ENCODE assay signal across 27 cellular contexts in the genomic region with DNA sequence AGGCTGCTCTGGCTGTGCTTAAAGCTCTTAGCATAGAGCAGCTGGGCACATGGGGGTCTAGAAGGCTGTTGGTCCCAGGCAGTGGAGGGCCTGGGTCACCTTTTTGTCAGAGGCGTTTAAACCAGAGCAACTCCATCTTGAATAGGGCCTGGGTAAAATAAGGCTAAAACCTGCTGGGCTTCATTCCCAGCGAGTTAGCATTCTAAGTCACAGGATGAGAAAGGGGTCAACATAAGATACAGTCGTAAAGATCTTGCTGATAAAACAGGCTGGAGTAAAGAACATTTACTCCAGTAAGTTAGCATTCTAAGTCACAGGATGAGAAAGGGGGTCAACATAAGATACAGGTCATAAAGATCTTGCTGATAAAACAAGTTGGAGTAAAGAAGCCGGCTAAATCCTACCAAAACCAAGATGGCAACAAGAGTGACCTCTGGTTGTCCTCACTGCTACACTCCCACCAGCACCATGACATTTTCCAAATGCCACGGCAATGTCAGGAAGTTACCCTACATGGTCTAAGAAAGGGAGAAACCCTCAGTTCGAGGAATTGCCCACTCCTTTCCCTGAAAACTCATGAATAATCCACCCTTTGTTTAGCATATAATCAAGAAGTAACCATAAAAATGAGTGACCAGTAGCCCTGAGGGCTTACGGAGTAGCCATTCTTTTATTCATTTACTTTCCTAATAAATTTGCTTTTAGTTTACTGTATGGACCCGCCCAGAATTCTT.
DNase-seq lines count a peak whose midpoint lies in the region; ATAC-seq, FAIRE-seq and TF ChIP-seq lines count a peak whose summit lies in the region.
"Had no signal": no experiment of that assay in that cellular context is flagged by ENCODE, and none has a peak within 500 bp of the region (broad histone marks: within the 10 kb centered on the region; RNA-seq: fewer than 3 reads in every experiment).

No MANE protein-coding gene starts in this region.

- no peaks in the 10 kb centered on the region for H3K79me2 ChIP-seq in K562 (ENCODE audit: control insufficient read depth, insufficient read depth, low read length)

- H4K20me1 ChIP-seq in K562 (replicated peaks; ENCODE audit: control insufficient read depth, insufficient read depth, low read length) = no peaks in the 10 kb centered on the region

- H3K4me2 ChIP-seq in K562 (ENCODE audit: insufficient read depth, low read length) = no peak overlapping the region

- H3K9me3 Mint-ChIP-seq in activated naive CD8-positive, alpha-beta T cell treated with anti-CD3 and anti-CD28 coated beads, Interleukin-2, amount 10 ng/mL, durations not matched to agents 7 days and 5 days = no peaks in the 10 kb centered on the region
- H3K9me3 Mint-ChIP-seq in activated naive CD8-positive, alpha-beta T cell treated with anti-CD3 and anti-CD28 coated beads for 36 hours = no peaks in the 10 kb centered on the region
- no peaks in the 10 kb centered on the region for H3K9me3 Mint-ChIP-seq in activated naive CD4-positive, alpha-beta T cell treated with anti-CD3 and anti-CD28 coated beads for 36 hours
- H3K9me3 Mint-ChIP-seq: activated naive CD8-positive, alpha-beta T cell treated with anti-CD3 and anti-CD28 coated beads, Interleukin-2, amount 50 U/mL, for 24 hours; CD14-positive monocyte; naive thymus-derived CD8-positive, alpha-beta T cell; stimulated activated memory B cell treated with anti-CD40 and anti-IgM and Interleukin-4, amounts not matched to agents 10 μg/mL and 1 μg/mL and 100 μg/mL, for 72 hours; T-helper 2 cell treated with Interferon-gamma antibody and Interleukin-4, amounts not matched to agents 5 μg/mL and 100 μg/mL, for 36 hours had no signal

- no peaks in the 10 kb centered on the region for H3K27me3 Mint-ChIP-seq in activated naive CD8-positive, alpha-beta T cell treated with anti-CD3 and anti-CD28 coated beads, Interleukin-2, amount 10 ng/mL, durations not matched to agents 7 days and 5 days
- no peaks in the 10 kb centered on the region for H3K27me3 Mint-ChIP-seq in activated naive CD8-positive, alpha-beta T cell treated with anti-CD3 and anti-CD28 coated beads for 36 hours
- no peaks in the 10 kb centered on the region for H3K27me3 Mint-ChIP-seq in activated naive CD4-positive, alpha-beta T cell treated with anti-CD3 and anti-CD28 coated beads for 36 hours (ENCODE audit: low read depth)
- H3K27me3 Mint-ChIP-seq: naive thymus-derived CD8-positive, alpha-beta T cell; stimulated activated memory B cell treated with anti-CD40 and anti-IgM and Interleukin-4, amounts not matched to agents 10 μg/mL and 1 μg/mL and 100 μg/mL, for 72 hours had no signal

- H2AFZ ChIP-seq in K562 (ENCODE audit: low read depth, low read length) = no peak overlapping the region

- CTCF ChIA-PET in K562 (lab: Yijun Ruan, JAX; ENCODE audit: low intra/inter-chr PET ratio) = interaction anchor here (0.6 kb wide), 1 partner anchor 61 kb away, joined by 3 read pairs; no protein-coding TSS in a partner anchor
- CTCF ChIA-PET in activated naive CD4-positive, alpha-beta T cell treated with anti-CD3 and anti-CD28 coated beads for 36 hours (lab: Charles Lee) = no interaction called here

- intact Hi-C loops in K562 (cut with micrococcal nuclease) = no loop called here
- intact Hi-C loops in kidney (cut with DNase I) = no loop called here
- intact Hi-C loops in activated naive CD4-positive, alpha-beta T cell treated with anti-CD3 and anti-CD28 coated beads for 36 hours (cut with micrococcal nuclease) = no loop called here

- no peak for DNase-seq in activated naive CD8-positive, alpha-beta T cell treated with anti-CD3 and anti-CD28 coated beads, Interleukin-2, amount 10 ng/mL, durations not matched to agents 7 days and 5 days
- DNase-seq in activated naive CD8-positive, alpha-beta T cell treated with anti-CD3 and anti-CD28 coated beads for 36 hours = no peak
- DNase-seq in K562 (ENCODE audit: extremely low read depth in 1 of 4, low spot score in 3 of 4) (no peak), kidney (peak; percentile 10), T-helper 9 cell (no peak), substantia nigra (lab: John Stamatoyannopoulos, UW) (no peak)
- DNase-seq in activated naive CD4-positive, alpha-beta T cell treated with anti-CD3 and anti-CD28 coated beads for 36 hours = no peak
- DNase-seq: activated CD4-positive, alpha-beta T cell treated with anti-CD3 and anti-CD28 coated beads for 4 hours; activated CD8-positive, alpha-beta memory T cell treated with anti-CD3 and anti-CD28 coated beads for 24 hours; activated gamma-delta T cell; DMS79 treated with DMSO at 0.1 percent for 48 hours; foreskin fibroblast; naive thymus-derived CD8-positive, alpha-beta T cell; NCI-H2081 treated with DMSO at 0.1 percent for 48 hours; NCI-H226; Right ventricle myocardium superior; upper lobe of right lung had no signal

- POLR2A ChIA-PET in activated naive CD8-positive, alpha-beta T cell treated with anti-CD3 and anti-CD28 coated beads, Interleukin-2, amount 10 ng/mL, durations not matched to agents 7 days and 5 days (lab: Charles Lee) = no interaction called here
- POLR2A ChIA-PET in K562 (lab: Yijun Ruan, JAX) = interaction anchor here (0.5 to 0.7 kb wide), 3 partner anchors 12 to 347 kb away, joined by 3 read pairs; no protein-coding TSS in a partner anchor

- FAIRE-seq in K562 (lab: Jason Lieb, UNC) (no peak), kidney (lab: Jason Lieb, UNC) (no peak)
- FAIRE-seq: astrocyte had no signal

- H3K36me3 ChIP-seq in K562 (ENCODE audit: control insufficient read depth, insufficient read depth, low read length) = no peaks in the 10 kb centered on the region
- no peaks in the 10 kb centered on the region for H3K36me3 ChIP-seq in kidney (ENCODE audit: control insufficient read depth in 1 of 2, insufficient read depth in 2 of 2, low read length in 2 of 2)
- H3K36me3 ChIP-seq: heart left ventricle, upper lobe of right lung had no signal

- TF ChIP-seq CTCF in K562 (IDR thresholded peaks at IDR 0.05 in 2 of 3, conservative IDR thresholded peaks at IDR 0.05 in 1 of 3; ENCODE audit: insufficient read depth in 2 of 3, low read depth in 1 of 3, low read length in 3 of 3) (no peak), kidney (IDR thresholded peaks at IDR 0.05; ENCODE audit: borderline replicate concordance, extremely low read depth, insufficient read depth) (no peak)

- no TSS peak for BruUV-seq in K562 (replicated peaks; lab: Mats Ljungman, UMichigan)

- H3K4me3 Mint-ChIP-seq in activated naive CD8-positive, alpha-beta T cell treated with anti-CD3 and anti-CD28 coated beads, Interleukin-2, amount 10 ng/mL, durations not matched to agents 7 days and 5 days = peak overlapping the region; percentile 31
- no peak overlapping the region for H3K4me3 Mint-ChIP-seq in activated naive CD8-positive, alpha-beta T cell treated with anti-CD3 and anti-CD28 coated beads for 36 hours
- no peak overlapping the region for H3K4me3 Mint-ChIP-seq in activated naive CD4-positive, alpha-beta T cell treated with anti-CD3 and anti-CD28 coated beads for 36 hours
- H3K4me3 Mint-ChIP-seq: activated naive CD8-positive, alpha-beta T cell treated with anti-CD3 and anti-CD28 coated beads, Interleukin-2, amount 50 U/mL, for 24 hours; CD14-positive monocyte; endodermal cell; naive thymus-derived CD8-positive, alpha-beta T cell; stimulated activated memory B cell treated with anti-CD40 and anti-IgM and Interleukin-4, amounts not matched to agents 10 μg/mL and 1 μg/mL and 100 μg/mL, for 72 hours; T-helper 2 cell treated with Interferon-gamma antibody and Interleukin-4, amounts not matched to agents 5 μg/mL and 100 μg/mL, for 36 hours had no signal

- WGBS in K562 (ENCODE audit: insufficient coverage, low coverage, missing lambda C conversion rate) = 3% methylated on average over 8 of the region's 8 CpGs

- H3K4me1 ChIP-seq in K562 (replicated peaks in 1 of 2; ENCODE audit: control insufficient read depth in 2 of 2, insufficient read depth in 2 of 2, low read length in 2 of 2) = no peaks in the 10 kb centered on the region; a peak in 1 of 5 replicates
- H3K4me1 ChIP-seq in kidney (ENCODE audit: control insufficient read depth in 1 of 2, insufficient read depth in 1 of 2, low read depth in 1 of 2, low read length in 2 of 2) = no peaks in the 10 kb centered on the region
- H3K4me1 ChIP-seq: heart left ventricle, upper lobe of right lung had no signal

- no peaks in the 10 kb centered on the region for H3K9me1 ChIP-seq in K562 (ENCODE audit: control insufficient read depth, insufficient read depth, low read length)

- peaks cover 2% of the 10 kb centered on the region for H3K36me3 Mint-ChIP-seq in activated naive CD8-positive, alpha-beta T cell treated with anti-CD3 and anti-CD28 coated beads, Interleukin-2, amount 10 ng/mL, durations not matched to agents 7 days and 5 days
- H3K36me3 Mint-ChIP-seq in activated naive CD8-positive, alpha-beta T cell treated with anti-CD3 and anti-CD28 coated beads for 36 hours = no peaks in the 10 kb centered on the region
- no peaks in the 10 kb centered on the region for H3K36me3 Mint-ChIP-seq in activated naive CD4-positive, alpha-beta T cell treated with anti-CD3 and anti-CD28 coated beads for 36 hours (ENCODE audit: low read depth)
- H3K36me3 Mint-ChIP-seq: CD14-positive monocyte; naive thymus-derived CD8-positive, alpha-beta T cell; stimulated activated memory B cell treated with anti-CD40 and anti-IgM and Interleukin-4, amounts not matched to agents 10 μg/mL and 1 μg/mL and 100 μg/mL, for 72 hours had no signal

- TF ChIP-seq EP300 in K562 (IDR thresholded peaks at IDR 0.05; ENCODE audit: low read length) = no peak

- peaks cover 32% of the 10 kb centered on the region for H3K4me1 Mint-ChIP-seq in activated naive CD8-positive, alpha-beta T cell treated with anti-CD3 and anti-CD28 coated beads, Interleukin-2, amount 10 ng/mL, durations not matched to agents 7 days and 5 days
- H3K4me1 Mint-ChIP-seq in activated naive CD8-positive, alpha-beta T cell treated with anti-CD3 and anti-CD28 coated beads for 36 hours = peaks cover 5% of the 10 kb centered on the region
- peaks cover 8% of the 10 kb centered on the region for H3K4me1 Mint-ChIP-seq in activated naive CD4-positive, alpha-beta T cell treated with anti-CD3 and anti-CD28 coated beads for 36 hours (ENCODE audit: low read depth)

- H3K4me3 ChIP-seq in K562 = no peak overlapping the region
- no peak overlapping the region for H3K4me3 ChIP-seq in kidney (ENCODE audit: low read length in 2 of 2)
- H3K4me3 ChIP-seq: heart left ventricle, lung, upper lobe of right lung had no signal

- H3K27ac Mint-ChIP-seq in activated naive CD8-positive, alpha-beta T cell treated with anti-CD3 and anti-CD28 coated beads, Interleukin-2, amount 10 ng/mL, durations not matched to agents 7 days and 5 days = peak overlapping the region; percentile 37
- H3K27ac Mint-ChIP-seq in activated naive CD8-positive, alpha-beta T cell treated with anti-CD3 and anti-CD28 coated beads for 36 hours = no peak overlapping the region
- H3K27ac Mint-ChIP-seq in activated naive CD4-positive, alpha-beta T cell treated with anti-CD3 and anti-CD28 coated beads for 36 hours = no peak overlapping the region
- H3K27ac Mint-ChIP-seq: activated naive CD8-positive, alpha-beta T cell treated with anti-CD3 and anti-CD28 coated beads, Interleukin-2, amount 50 U/mL, for 24 hours; endodermal cell; stimulated activated memory B cell treated with anti-CD40 and anti-IgM and Interleukin-4, amounts not matched to agents 10 μg/mL and 1 μg/mL and 100 μg/mL, for 72 hours; T-helper 2 cell treated with Interferon-gamma antibody and Interleukin-4, amounts not matched to agents 5 μg/mL and 100 μg/mL, for 36 hours had no signal

- no peak for TF ChIP-seq RAD21 in K562 (CRISPR knock-in tag; conservative IDR thresholded peaks at IDR 0.05 in 1 of 2, IDR thresholded peaks at IDR 0.05 in 1 of 2)

- TF ChIP-seq POLR2A in K562 (conservative IDR thresholded peaks at IDR 0.05) = no peak

- no peaks in the 10 kb centered on the region for H3K9me3 ChIP-seq in K562 (replicated peaks; ENCODE audit: control insufficient read depth, insufficient read depth, low read depth, low read length)
- no peaks in the 10 kb centered on the region for H3K9me3 ChIP-seq in kidney (ENCODE audit: control insufficient read depth in 1 of 2, low read length in 2 of 2)
- H3K9me3 ChIP-seq: upper lobe of right lung had no signal

- H3K9ac ChIP-seq in K562 (ENCODE audit: insufficient read depth in 1 of 2, low read depth in 2 of 2, low read length in 2 of 2) (no peak overlapping the region), kidney (ENCODE audit: low read length in 2 of 2) (peak overlapping the region in 1 of 2 donors; percentile 12)

- peaks cover 28 to 82% of the 10 kb centered on the region in 2 experiments for H3K27me3 ChIP-seq in K562 (ENCODE audit: control insufficient read depth in 2 of 2, insufficient read depth in 2 of 2, low read length in 2 of 2)
- H3K27me3 ChIP-seq: heart left ventricle, upper lobe of right lung had no signal

- ATAC-seq in activated naive CD8-positive, alpha-beta T cell treated with anti-CD3 and anti-CD28 coated beads, Interleukin-2, amount 10 ng/mL, durations not matched to agents 7 days and 5 days (ENCODE audit: low read depth) = no peak
- ATAC-seq in K562 (no peak), HG02970 (IDR thresholded peaks at IDR 0.05; ENCODE audit: low FRiP score, unreplicated experiment) (no peak)
- ATAC-seq: naive thymus-derived CD8-positive, alpha-beta T cell; stimulated activated memory B cell treated with anti-CD40 and anti-IgM and Interleukin-4, amounts not matched to agents 10 μg/mL and 1 μg/mL and 100 μg/mL, for 72 hours; upper lobe of right lung had no signal

- no peak overlapping the region for H3K27ac ChIP-seq in K562 (ENCODE audit: extremely low read depth, low read depth, low read length)
- peak overlapping the region in 1 of 2 donors; percentile 13 for H3K27ac ChIP-seq in kidney (ENCODE audit: low read depth in 2 of 2, low read length in 2 of 2)
- no peak overlapping the region for H3K27ac ChIP-seq in substantia nigra (ENCODE audit: low read depth, low read length, poor library complexity, severe bottlenecking)
- H3K27ac ChIP-seq: 22Rv1, heart left ventricle, upper lobe of right lung had no signal

- in situ Hi-C loops in K562 (cut with MboI) = no loop called here
